ENCODE assay signal across 16 cellular contexts in the genomic region with DNA sequence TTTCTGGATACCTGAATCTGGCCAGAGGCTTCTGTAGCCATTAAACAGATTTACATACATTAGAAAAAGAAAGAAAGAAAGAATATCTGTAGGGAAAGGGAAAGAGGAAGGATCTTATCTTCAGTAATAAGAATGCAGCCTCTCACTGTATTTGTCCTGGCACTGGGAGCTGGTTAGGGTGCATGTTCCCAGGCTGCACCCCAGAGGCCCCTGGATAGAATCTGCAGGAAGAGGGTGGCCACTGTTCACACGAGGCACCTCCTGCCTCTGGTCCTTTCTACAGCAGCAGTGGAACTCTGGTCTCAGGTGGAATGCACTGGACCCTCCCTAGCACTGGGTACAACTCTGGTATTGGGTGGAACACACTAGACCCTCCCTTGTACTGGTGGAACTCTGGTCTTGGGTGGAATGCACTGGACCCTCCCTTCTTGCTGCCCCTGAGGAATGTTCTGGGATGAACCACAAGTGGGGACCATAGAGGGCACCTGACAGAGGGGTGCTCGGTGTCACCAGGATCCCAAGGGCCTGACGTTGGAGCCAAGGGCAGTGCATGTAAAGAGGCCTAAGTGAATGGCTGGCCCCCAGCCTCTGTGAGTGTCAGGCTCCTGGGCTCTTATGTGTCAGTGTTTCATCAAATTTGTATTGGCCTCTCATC. TPM values are rescaled to one million over a fixed set of nuclear protein-coding genes. Genes with fewer than 3 reads are reported as not detected.
"Had no signal": no experiment of that assay in that cellular context is flagged by ENCODE, and none has a peak within 500 bp of the region (broad histone marks: within the 10 kb centered on the region; RNA-seq: fewer than 3 reads in every experiment).

No MANE protein-coding gene starts in this region.

- H3K4me1 Mint-ChIP-seq: activated CD4-positive, alpha-beta memory T cell treated with anti-CD3 and anti-CD28 coated beads, Interleukin-2, amount 10 ng/mL, durations not matched to agents 7 days and 5 days; activated naive CD8-positive, alpha-beta T cell treated with anti-CD3 and anti-CD28 coated beads for 36 hours had no signal

- H3K4me3 Mint-ChIP-seq: activated CD4-positive, alpha-beta memory T cell treated with anti-CD3 and anti-CD28 coated beads, Interleukin-2, amount 10 ng/mL, durations not matched to agents 7 days and 5 days; activated naive CD8-positive, alpha-beta T cell treated with anti-CD3 and anti-CD28 coated beads for 36 hours; dendritic cell treated with granulocyte-macrophage colony-stimulating factor and Interleukin-4, amounts not matched to agents 40 ng/mL and 50 ng/mL, for 4 days; T-helper 17 cell had no signal

- H3K27me3 Mint-ChIP-seq: dendritic cell treated with granulocyte-macrophage colony-stimulating factor and Interleukin-4, amounts not matched to agents 40 ng/mL and 50 ng/mL, for 4 days had no signal

- DNase-seq: activated CD4-positive, alpha-beta memory T cell treated with anti-CD3 and anti-CD28 coated beads, Interleukin-2, amount 10 ng/mL, durations not matched to agents 7 days and 5 days; activated CD4-positive, alpha-beta T cell treated with anti-CD3 and anti-CD28 coated beads for 4 hours; activated gamma-delta T cell treated with Interleukin-2 at 50 U/mL for 16 hours; activated naive CD8-positive, alpha-beta T cell treated with anti-CD3 and anti-CD28 coated beads for 36 hours; activated T-cell treated with anti-CD3 and anti-CD28 coated beads, Interleukin-2, amount 50 U/mL, for 48 hours; effector memory CD4-positive, alpha-beta T cell; foreskin keratinocyte; glutamatergic neuron; hypothalamus; midbrain; sigmoid colon; stimulated activated CD4-positive, alpha-beta T cell treated with anti-CD3 and anti-CD28 coated beads, Interleukin-1b, Interleukin-23, amount 100 ng/mL, for 48 hours; substantia nigra; T-helper 17 cell had no signal

- H3K4me1 ChIP-seq: foreskin keratinocyte, sigmoid colon had no signal

- H3K9me3 ChIP-seq: ovary, sigmoid colon had no signal

- ATAC-seq: foreskin keratinocyte, T-helper 17 cell had no signal

- H3K27ac Mint-ChIP-seq: activated CD4-positive, alpha-beta memory T cell treated with anti-CD3 and anti-CD28 coated beads, Interleukin-2, amount 10 ng/mL, durations not matched to agents 7 days and 5 days; activated naive CD8-positive, alpha-beta T cell treated with anti-CD3 and anti-CD28 coated beads for 36 hours; dendritic cell treated with granulocyte-macrophage colony-stimulating factor and Interleukin-4, amounts not matched to agents 40 ng/mL and 50 ng/mL, for 4 days; T-helper 17 cell had no signal

- H3K9me3 Mint-ChIP-seq: activated CD4-positive, alpha-beta memory T cell treated with anti-CD3 and anti-CD28 coated beads, Interleukin-2, amount 10 ng/mL, durations not matched to agents 7 days and 5 days; activated naive CD8-positive, alpha-beta T cell treated with anti-CD3 and anti-CD28 coated beads for 36 hours; dendritic cell treated with granulocyte-macrophage colony-stimulating factor and Interleukin-4, amounts not matched to agents 40 ng/mL and 50 ng/mL, for 4 days had no signal

- H3K36me3 ChIP-seq: ovary, sigmoid colon had no signal

- H3K27ac ChIP-seq: foreskin keratinocyte, ovary, sigmoid colon had no signal

- H3K36me3 Mint-ChIP-seq: activated naive CD8-positive, alpha-beta T cell treated with anti-CD3 and anti-CD28 coated beads for 36 hours had no signal

- H3K27me3 ChIP-seq: ovary, sigmoid colon had no signal

- H3K4me3 ChIP-seq: ovary, sigmoid colon had no signal

RNA-seq across cellular contexts. Expression of a gene that starts 27.4 kb away (rescaled TPM):
- total RNA-seq: activated CD4-positive, alpha-beta memory T cell treated with anti-CD3 and anti-CD28 coated beads, Interleukin-2, amount 10 ng/mL, durations not matched to agents 7 days and 5 days; T-helper 17 cell had no signal
